22 cellular contexts compared by ENCODE assay signal in genomic region chr1:25100151-25100841, GRCh38.
DNase-seq lines count a peak whose midpoint lies in the region; ATAC-seq and TF ChIP-seq lines count a peak whose summit lies in the region.
"Had no signal": no experiment of that assay in that cellular context is flagged by ENCODE, and none has a peak within 500 bp of the region (broad histone marks: within the 10 kb centered on the region; RNA-seq: fewer than 3 reads in every experiment).

No MANE protein-coding gene starts in this region.

- peak overlapping the region; percentile 25 to 95 (median 90) for H3K27ac Mint-ChIP-seq in CD8-positive, alpha-beta memory T cell
- H3K27ac Mint-ChIP-seq in effector memory CD8-positive, alpha-beta T cell = peak overlapping the region; percentile 83 to 95
- H3K27ac Mint-ChIP-seq: nephron progenitor cell, type B pancreatic cell had no signal

- no peak overlapping the region for H3K27ac ChIP-seq in BLaER1 treated with 17β-estradiol and CSF1 and Interleukin-3, amounts not matched to agents 10 nM and 100 nM
- peak overlapping the region; percentile 0 for H3K27ac ChIP-seq in CD8-positive, alpha-beta memory T cell (ENCODE audit: low read depth, low read length)
- H3K27ac ChIP-seq in SJCRH30 (no peak overlapping the region), smooth muscle cell (ENCODE audit: low read depth) (no peak overlapping the region)
- H3K27ac ChIP-seq: adrenal gland had no signal

- no peak for TF ChIP-seq CTCF in smooth muscle cell (IDR thresholded peaks at IDR 0.05; ENCODE audit: borderline replicate concordance, insufficient read depth, poor library complexity, severe bottlenecking)

- peak; percentile 54 for ATAC-seq in effector memory CD8-positive, alpha-beta T cell (replicated peaks)
- no peak for ATAC-seq in GM19397 (IDR thresholded peaks at IDR 0.05; ENCODE audit: unreplicated experiment)
- ATAC-seq: heart left ventricle had no signal

- H3K27me3 Mint-ChIP-seq in CD8-positive, alpha-beta memory T cell = no peaks in the 10 kb centered on the region
- H3K27me3 Mint-ChIP-seq in effector memory CD8-positive, alpha-beta T cell = peaks cover 0 to 11% of the 10 kb centered on the region in 2 donors

- H3K4me2 ChIP-seq in BLaER1 treated with 17β-estradiol and CSF1 and Interleukin-3, amounts not matched to agents 10 nM and 100 nM = peak overlapping the region in 10 of 11 experiments; percentile 16 to 82 (median 64); a peak in 19 of 22 replicates
- no peak overlapping the region for H3K4me2 ChIP-seq in smooth muscle cell

- CTCF ChIA-PET in CD8-positive, alpha-beta memory T cell (lab: Charles Lee) = interaction anchor here (0.9 to 8.8 kb wide), 21 partner anchors 9 to 252 kb away, joined by 3 to 114 read pairs (median 6); partner anchors contain the start of gene RUNX3

- H3K79me2 ChIP-seq in smooth muscle cell (ENCODE audit: low read depth) = no peaks in the 10 kb centered on the region

- peaks cover 10 to 22% (median 17%) of the 10 kb centered on the region in 11 experiments for H3K9me3 ChIP-seq in BLaER1 treated with 17β-estradiol and CSF1 and Interleukin-3, amounts not matched to agents 10 nM and 100 nM (replicated peaks in 1 of 11)
- H3K9me3 ChIP-seq in CD8-positive, alpha-beta memory T cell (ENCODE audit: low read length) = no peaks in the 10 kb centered on the region
- no peaks in the 10 kb centered on the region for H3K9me3 ChIP-seq in SJCRH30 (replicated peaks)
- no peaks in the 10 kb centered on the region for H3K9me3 ChIP-seq in smooth muscle cell (replicated peaks; ENCODE audit: low read depth)
- H3K9me3 ChIP-seq: adrenal gland, heart left ventricle had no signal

- H4K20me1 ChIP-seq in BLaER1 treated with 17β-estradiol and CSF1 and Interleukin-3, amounts not matched to agents 10 nM and 100 nM = no peaks in the 10 kb centered on the region; a peak in 2 of 22 replicates
- no peaks in the 10 kb centered on the region for H4K20me1 ChIP-seq in smooth muscle cell (ENCODE audit: low read depth)

- no peak overlapping the region for H2AFZ ChIP-seq in smooth muscle cell (ENCODE audit: low read depth)

- no peaks in the 10 kb centered on the region for H3K9me3 Mint-ChIP-seq in CD8-positive, alpha-beta memory T cell
- H3K9me3 Mint-ChIP-seq in effector memory CD8-positive, alpha-beta T cell = no peaks in the 10 kb centered on the region

- H3K4me3 ChIP-seq in BLaER1 treated with 17β-estradiol and CSF1 and Interleukin-3, amounts not matched to agents 10 nM and 100 nM = no peak overlapping the region
- H3K4me3 ChIP-seq in CD8-positive, alpha-beta memory T cell (ENCODE audit: low read length) = no peak overlapping the region
- H3K4me3 ChIP-seq in SJCRH30 (no peak overlapping the region), smooth muscle cell (no peak overlapping the region)
- H3K4me3 ChIP-seq: adrenal gland, heart left ventricle, lung had no signal

- H3K9ac ChIP-seq in BLaER1 treated with 17β-estradiol and CSF1 and Interleukin-3, amounts not matched to agents 10 nM and 100 nM = no peak overlapping the region
- H3K9ac ChIP-seq in smooth muscle cell (ENCODE audit: low read depth) = no peak overlapping the region

- peaks cover 23 to 56% (median 43%) of the 10 kb centered on the region in 10 experiments for H3K4me1 ChIP-seq in BLaER1 treated with 17β-estradiol and CSF1 and Interleukin-3, amounts not matched to agents 10 nM and 100 nM
- peaks cover 62% of the 10 kb centered on the region for H3K4me1 ChIP-seq in CD8-positive, alpha-beta memory T cell (ENCODE audit: insufficient read depth, low read length)
- peaks cover 19% of the 10 kb centered on the region for H3K4me1 ChIP-seq in SJCRH30
- no peaks in the 10 kb centered on the region for H3K4me1 ChIP-seq in smooth muscle cell (ENCODE audit: low read depth)
- H3K4me1 ChIP-seq: adrenal gland had no signal

- H3K4me3 Mint-ChIP-seq in CD8-positive, alpha-beta memory T cell = peak overlapping the region; percentile 49 to 89 (median 76)
- peak overlapping the region; percentile 79 to 89 for H3K4me3 Mint-ChIP-seq in effector memory CD8-positive, alpha-beta T cell
- H3K4me3 Mint-ChIP-seq: nephron progenitor cell, type B pancreatic cell had no signal

- H3F3A ChIP-seq in smooth muscle cell (ENCODE audit: low read depth) = no peaks in the 10 kb centered on the region

- WGBS in smooth muscle cell (ENCODE audit: low lambda C conversion rate) = 82% methylated on average over 9 of the region's 9 CpGs

- no peaks in the 10 kb centered on the region for H3K36me3 Mint-ChIP-seq in CD8-positive, alpha-beta memory T cell
- peaks cover 13% of the 10 kb centered on the region for H3K36me3 Mint-ChIP-seq in effector memory CD8-positive, alpha-beta T cell (ENCODE audit: insufficient read depth)
- H3K36me3 Mint-ChIP-seq: type B pancreatic cell had no signal

- DNase-seq in CD8-positive, alpha-beta memory T cell = peak in 3 of 5 donors; percentile 31 to 69 (median 57)
- DNase-seq in SJCRH30 (peak; percentile 73 to 85), kidney glomerular epithelial cell (lab: John Stamatoyannopoulos, UW) (no peak), smooth muscle cell (lab: John Stamatoyannopoulos, UW; ENCODE audit: unreplicated experiment) (no peak), pons (ENCODE audit: low spot score) (no peak)
- DNase-seq in effector memory CD8-positive, alpha-beta T cell = peak in 2 of 3 experiments; percentile 28 to 41
- DNase-seq: activated CD4-positive, CD25-positive, alpha-beta regulatory T cell; adrenal gland; AML-193; DMS 273 treated with DMSO at 0.1 percent for 48 hours; effector memory CD4-positive, alpha-beta T cell; H7; heart left ventricle; NCI-H1105 treated with DMSO at 0.1 percent for 48 hours; NCI-H2171; nephron progenitor cell; stimulated activated naive CD4-positive, alpha-beta T cell; SW 1271 had no signal

- H3K36me3 ChIP-seq in BLaER1 treated with 17β-estradiol and CSF1 and Interleukin-3, amounts not matched to agents 10 nM and 100 nM = no peaks in the 10 kb centered on the region
- H3K36me3 ChIP-seq in CD8-positive, alpha-beta memory T cell (ENCODE audit: insufficient read depth, low read length) = no peaks in the 10 kb centered on the region
- no peaks in the 10 kb centered on the region for H3K36me3 ChIP-seq in SJCRH30
- H3K36me3 ChIP-seq in smooth muscle cell (ENCODE audit: low read depth) = no peaks in the 10 kb centered on the region
- H3K36me3 ChIP-seq: adrenal gland, heart left ventricle had no signal

- POLR2A ChIA-PET in CD8-positive, alpha-beta memory T cell (lab: Charles Lee) = interaction anchor here (0.6 to 3.9 kb wide), 11 partner anchors 34 to 524 kb away, joined by 3 to 20 read pairs (median 4); partner anchors contain the start of genes RUNX3 and SYF2

- peaks cover 62 to 75% (median 67%) of the 10 kb centered on the region in 3 donors for H3K4me1 Mint-ChIP-seq in CD8-positive, alpha-beta memory T cell
- H3K4me1 Mint-ChIP-seq in effector memory CD8-positive, alpha-beta T cell (ENCODE audit: low read depth in 2 of 2) = peaks cover 64 to 75% of the 10 kb centered on the region in 2 donors

- H3K27me3 ChIP-seq in BLaER1 treated with 17β-estradiol and CSF1 and Interleukin-3, amounts not matched to agents 10 nM and 100 nM = no peaks in the 10 kb centered on the region; a peak in 1 of 22 replicates
- no peaks in the 10 kb centered on the region for H3K27me3 ChIP-seq in CD8-positive, alpha-beta memory T cell (ENCODE audit: insufficient read depth, low read length, poor library complexity, severe bottlenecking)
- H3K27me3 ChIP-seq in SJCRH30 (0 out of 2 replicates have a peak, but pooled peaks cover 3% of the 10 kb centered on the region), smooth muscle cell (ENCODE audit: low read depth) (no peaks in the 10 kb centered on the region)
- H3K27me3 ChIP-seq: adrenal gland had no signal

Comparison
In these comparisons a context has a peak if more than half of its experiments do, and no peak if none do; other contexts are left out.
1. DNase-seq: peak in CD8-positive, alpha-beta memory T cell (3 of 5), SJCRH30 (2 of 2) and effector memory CD8-positive, alpha-beta T cell (2 of 3); none in kidney glomerular epithelial cell (single experiment), smooth muscle cell (single experiment) and pons (single experiment).